ENCODE assay signal across 11 cellular contexts in the genomic region with DNA sequence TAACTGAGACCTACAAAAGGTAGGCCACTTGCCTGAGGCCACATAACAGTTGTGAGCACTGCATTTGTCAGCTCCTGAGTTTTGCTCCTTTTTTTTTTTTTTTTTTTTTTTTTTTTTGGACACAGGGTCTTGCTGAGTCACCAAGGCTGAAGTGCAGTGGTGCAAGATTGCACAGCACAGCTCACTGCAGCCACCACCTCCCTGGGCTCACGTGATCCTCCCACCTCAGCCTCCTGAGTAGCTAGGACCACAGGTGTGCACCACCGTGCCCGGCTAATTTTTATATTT. TPM values are rescaled to one million over a fixed set of nuclear protein-coding genes. Genes with fewer than 3 reads are reported as not detected.
A peak's percentile ranks its signal among the peaks of the same experiment; 100 is the strongest.
DNase-seq lines count a peak whose midpoint lies in the region; ATAC-seq and TF ChIP-seq lines count a peak whose summit lies in the region.
"Had no signal": no experiment of that assay in that cellular context is flagged by ENCODE, and none has a peak within 500 bp of the region (broad histone marks: within the 10 kb centered on the region; RNA-seq: fewer than 3 reads in every experiment).

No MANE protein-coding gene starts in this region.

- H4K91ac ChIP-seq in mesenchymal stem cell (ENCODE audit: low read length) = peak overlapping the region; percentile 54

- H3K9me3 ChIP-seq in GM23248 (ENCODE audit: low read depth) (no peaks in the 10 kb centered on the region), PC-3 (ENCODE audit: low read length) (no peaks in the 10 kb centered on the region), mesenchymal stem cell (ENCODE audit: control insufficient read depth, low read length) (no peaks in the 10 kb centered on the region), thyroid gland (no peaks in the 10 kb centered on the region)
- H3K9me3 ChIP-seq: BLaER1 had no signal

- no peaks in the 10 kb centered on the region for H3K79me2 ChIP-seq in GM23248 (ENCODE audit: insufficient read depth)
- no peaks in the 10 kb centered on the region for H3K79me2 ChIP-seq in PC-3 (ENCODE audit: low read length)

- H2AFZ ChIP-seq in GM23248 (no peak overlapping the region), PC-3 (ENCODE audit: low read length) (no peak overlapping the region), mesenchymal stem cell (ENCODE audit: low read depth, low read length) (no peak overlapping the region)

- BruUV-seq in PC-3 (replicated peaks; lab: Mats Ljungman, UMichigan) = no TSS peak

- no peak overlapping the region for H3K14ac ChIP-seq in mesenchymal stem cell (ENCODE audit: low read length in 2 of 2)

- TF ChIP-seq CTCF in PC-3 (conservative IDR thresholded peaks at IDR 0.05; ENCODE audit: low read depth, low read length) (no peak), thyroid gland (IDR thresholded peaks at IDR 0.05) (no peak)

- no peak overlapping the region for H4K8ac ChIP-seq in mesenchymal stem cell (ENCODE audit: low read length)

- intact Hi-C loops in PC-3 (cut with micrococcal nuclease) (loop anchor here (5.0 kb wide), 1 partner anchor 39 kb away; the partner anchor contains the start of gene LAMC3), thyroid gland (cut with DNase I) (loop anchor here (5.0 to 10.0 kb wide), 2 partner anchors 181 to 344 kb away; no protein-coding TSS in a partner anchor)

- no peaks in the 10 kb centered on the region for H3K79me1 ChIP-seq in mesenchymal stem cell (replicated peaks; ENCODE audit: low read length, poor library complexity, severe bottlenecking)

- no peak for TF ChIP-seq POLR2A in thyroid gland (IDR thresholded peaks at IDR 0.05)

- WGBS in GM23248 (ENCODE audit: low coverage in 1 of 2, low lambda C conversion rate in 2 of 2, missing lambda C conversion rate in 2 of 2), 2 experiments = 77 to 79% methylated on average over 3 of the region's 3 CpGs
- 99% methylated on average over 3 of the region's 3 CpGs for WGBS in mesenchymal stem cell
- WGBS in thyroid gland, 2 donors = 97 to 98% methylated on average over 3 of the region's 3 CpGs

- H3K27me3 ChIP-seq in GM23248 (replicated peaks; ENCODE audit: insufficient read depth) (no peaks in the 10 kb centered on the region), PC-3 (ENCODE audit: low read length) (no peaks in the 10 kb centered on the region), mesenchymal stem cell (ENCODE audit: control insufficient read depth in 1 of 2, insufficient read depth in 1 of 2, low read length in 2 of 2) (peaks cover 15 to 18% of the 10 kb centered on the region in 2 experiments), thyroid gland (no peaks in the 10 kb centered on the region)
- H3K27me3 ChIP-seq: BLaER1 had no signal

- peak overlapping the region in 1 of 2 experiments; percentile 11 for H2BK12ac ChIP-seq in mesenchymal stem cell (ENCODE audit: low read length in 2 of 2)

- H3K9me2 ChIP-seq in GM23248 (ENCODE audit: insufficient read depth) (no peaks in the 10 kb centered on the region), PC-3 (replicated peaks; ENCODE audit: low read length) (no peaks in the 10 kb centered on the region)

- DNase-seq in Daoy (ENCODE audit: low read depth) = peak; percentile 40
- peak; percentile 34 for DNase-seq in GM23248
- DNase-seq in PC-3 = peak; percentile 12
- DNase-seq in mesenchymal stem cell = peak; percentile 24
- no peak for DNase-seq in thyroid gland
- no peak for DNase-seq in NCI-H146 (lab: John Stamatoyannopoulos, UW)
- DNase-seq: DMS 273 treated with DMSO at 0.1 percent for 48 hours, NCI-H1048, NCI-H2107 had no signal

- ATAC-seq in PC-3 (no peak), HG02588 (IDR thresholded peaks at IDR 0.05; ENCODE audit: unreplicated experiment) (no peak)

- H3K18ac ChIP-seq in mesenchymal stem cell (ENCODE audit: low read depth in 1 of 2, low read length in 2 of 2) = no peak overlapping the region

- H3K4ac ChIP-seq in mesenchymal stem cell (ENCODE audit: low read depth in 1 of 2, low read length in 2 of 2) = no peak overlapping the region

- H3K4me2 ChIP-seq in GM23248 (ENCODE audit: unreplicated experiment) (no peak overlapping the region), PC-3 (ENCODE audit: low read length) (no peak overlapping the region), mesenchymal stem cell (ENCODE audit: low read length, poor library complexity, severe bottlenecking) (no peak overlapping the region)

- in situ Hi-C loops in GM23248 (cut with MboI) = no loop called here

- no peak overlapping the region for H2BK120ac ChIP-seq in mesenchymal stem cell (ENCODE audit: low read depth, low read length)

- H2AK5ac ChIP-seq in mesenchymal stem cell (ENCODE audit: low read length, severe bottlenecking) = no peak overlapping the region

- H3K9ac ChIP-seq in GM23248 (no peak overlapping the region), PC-3 (ENCODE audit: low read length) (no peak overlapping the region), mesenchymal stem cell (ENCODE audit: low read length) (no peak overlapping the region)
- H3K9ac ChIP-seq: BLaER1 had no signal

- CTCF ChIA-PET in PC-3 (lab: Charles Lee) = interaction anchor here (0.6 to 1.8 kb wide), 4 partner anchors 35 to 330 kb away, joined by 4 to 13 read pairs (median 10); no protein-coding TSS in a partner anchor

- no peak overlapping the region for H3K27ac ChIP-seq in GM23248
- no peak overlapping the region for H3K27ac ChIP-seq in PC-3 (ENCODE audit: low read length)
- H3K27ac ChIP-seq in mesenchymal stem cell (ENCODE audit: low read length, poor library complexity, severe bottlenecking) = no peak overlapping the region
- no peak overlapping the region for H3K27ac ChIP-seq in thyroid gland
- H3K27ac ChIP-seq: BLaER1 had no signal

- no peaks in the 10 kb centered on the region for H3K4me1 ChIP-seq in GM23248 (ENCODE audit: insufficient read depth)
- no peaks in the 10 kb centered on the region for H3K4me1 ChIP-seq in PC-3 (ENCODE audit: insufficient read depth, low read length)
- H3K4me1 ChIP-seq in mesenchymal stem cell (ENCODE audit: control insufficient read depth, insufficient read depth, low read depth, low read length) = peaks cover 5% of the 10 kb centered on the region
- H3K4me1 ChIP-seq in thyroid gland = no peaks in the 10 kb centered on the region

- H3K4me3 ChIP-seq in GM23248 (no peak overlapping the region), PC-3 (ENCODE audit: low read length) (no peak overlapping the region), mesenchymal stem cell (ENCODE audit: insufficient read depth in 1 of 2, low read depth in 1 of 2, low read length in 2 of 2) (no peak overlapping the region), thyroid gland (replicated peaks in 1 of 3) (no peak overlapping the region)
- H3K4me3 ChIP-seq: BLaER1 had no signal

- no peaks in the 10 kb centered on the region for H3K36me3 ChIP-seq in GM23248 (ENCODE audit: low read depth)
- H3K36me3 ChIP-seq in PC-3 (ENCODE audit: low read depth, low read length) = no peaks in the 10 kb centered on the region
- no peaks in the 10 kb centered on the region for H3K36me3 ChIP-seq in mesenchymal stem cell (ENCODE audit: control insufficient read depth in 1 of 2, insufficient read depth in 2 of 2, low read depth in 1 of 2, low read length in 2 of 2)
- no peaks in the 10 kb centered on the region for H3K36me3 ChIP-seq in thyroid gland
- H3K36me3 ChIP-seq: BLaER1 had no signal

- H3F3A ChIP-seq in GM23248 (ENCODE audit: insufficient read depth) (no peaks in the 10 kb centered on the region), PC-3 (ENCODE audit: low read length, unreplicated experiment) (no peaks in the 10 kb centered on the region)

- H3K23ac ChIP-seq in mesenchymal stem cell (ENCODE audit: low read length in 2 of 2) = no peak overlapping the region

- H2BK15ac ChIP-seq in mesenchymal stem cell (ENCODE audit: low read depth, poor library complexity, severe bottlenecking) = no peak overlapping the region

- H2BK5ac ChIP-seq in mesenchymal stem cell (ENCODE audit: low read depth, low read length, poor library complexity, severe bottlenecking) = no peak overlapping the region

- H4K20me1 ChIP-seq in GM23248 (ENCODE audit: insufficient read depth) (no peaks in the 10 kb centered on the region), PC-3 (ENCODE audit: low read length) (no peaks in the 10 kb centered on the region)
- H4K20me1 ChIP-seq: BLaER1 had no signal

- POLR2A ChIA-PET in PC-3 (lab: Charles Lee; ENCODE audit: unreplicated experiment) = no interaction called here

RNA-seq across cellular contexts. Expression of gene LAMC3, which starts 37.1 kb away (rescaled TPM):
- 2.5 and 3.8 TPM in 2 replicates for total RNA-seq in Daoy (2014; rRNA removed; shearing (Covaris generic))
- not detected in 2 replicates for total RNA-seq in GM23248 (2014; rRNA removed; shearing (Covaris generic))
- polyA plus RNA-seq in GM23248 (2016; fragmentation: Nextera tagmentation; extraction: Ambion mirVana) = not detected in 2 replicates
- total RNA-seq in PC-3 (2014; rRNA removed) (4.6 and 6.0 TPM in 2 replicates), thyroid gland (10 to 100 TPM in 1 of 4 donors, 1 to 10 TPM in 2, under 1 TPM in 1; 0.81 to 11.1 (median 3.2) TPM)
- polyA plus RNA-seq in mesenchymal stem cell (2013, experiment 1 of 2) = 0.48 TPM
- polyA plus RNA-seq in mesenchymal stem cell (2013, experiment 2 of 2) = 0.71 TPM

RNA-seq across cellular contexts. Expression of gene AIF1L, which starts 50.3 kb away (rescaled TPM):
- 3.5 and 5.2 TPM in 2 replicates for total RNA-seq in Daoy (2014; rRNA removed; shearing (Covaris generic))
- not detected in 2 replicates for total RNA-seq in GM23248 (2014; rRNA removed; shearing (Covaris generic))
- polyA plus RNA-seq in GM23248 (2016; fragmentation: Nextera tagmentation; extraction: Ambion mirVana) = 0.28 TPM in 1 of 2 replicates, not detected in the other
- total RNA-seq in PC-3 (2014; rRNA removed) (23.7 and 27.0 TPM in 2 replicates), thyroid gland (100 to 1,000 TPM in 1 of 4 donors, 10 to 100 TPM in 3; 43.0 to 114 (median 87.9) TPM)
- 0.06 TPM for polyA plus RNA-seq in mesenchymal stem cell (2013, experiment 1 of 2)
- polyA plus RNA-seq in mesenchymal stem cell (2013, experiment 2 of 2) = 0.04 TPM

Comparison
In these comparisons a context has a peak if more than half of its experiments do, and no peak if none do; other contexts are left out.
1. DNase-seq: peak in Daoy (single experiment), GM23248 (single experiment), PC-3 (single experiment) and mesenchymal stem cell (single experiment); none in thyroid gland (0 of 2) and NCI-H146 (single experiment).